In the genomic region with DNA sequence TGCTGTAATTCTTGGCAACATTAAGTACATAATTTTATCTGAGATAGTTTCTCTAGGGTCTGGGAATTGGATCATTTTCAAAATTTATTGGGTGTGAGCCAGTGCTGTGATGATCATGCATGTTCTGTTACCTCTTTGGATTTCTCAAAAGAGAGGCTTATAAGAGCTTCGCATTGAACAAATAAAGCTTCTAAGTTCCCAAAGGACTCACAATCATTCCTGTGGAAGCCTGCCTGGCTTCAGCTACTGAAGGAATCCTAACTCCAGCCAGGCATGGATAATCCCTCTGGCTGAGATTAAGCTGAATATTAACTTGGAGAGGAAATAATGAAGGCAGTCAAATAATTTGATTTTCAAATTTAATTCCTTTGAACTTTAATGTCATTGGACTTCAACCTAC, we compare ENCODE assay signal across 14 cellular contexts.
DNase-seq lines count a peak whose midpoint lies in the region; ATAC-seq and TF ChIP-seq lines count a peak whose summit lies in the region.
"Had no signal": no experiment of that assay in that cellular context is flagged by ENCODE, and none has a peak within 500 bp of the region (broad histone marks: within the 10 kb centered on the region; RNA-seq: fewer than 3 reads in every experiment).

No MANE protein-coding gene starts in this region.

- no peaks in the 10 kb centered on the region for H3K23me2 ChIP-seq in H9 (ENCODE audit: insufficient read length, low read depth, low read length, poor library complexity, severe bottlenecking)

- no peak overlapping the region for H2AK5ac ChIP-seq in H9 (ENCODE audit: insufficient read length, low read length)

- H3K4me1 Mint-ChIP-seq in H9 (peaks cover 24 to 31% of the 10 kb centered on the region in 2 experiments), neural progenitor cell (peaks cover 15% of the 10 kb centered on the region), type B pancreatic cell (ENCODE audit: unreplicated experiment) (peaks cover 4% of the 10 kb centered on the region), T-helper 17 cell (no peaks in the 10 kb centered on the region)
- H3K4me1 Mint-ChIP-seq: CD8-positive, alpha-beta memory T cell had no signal

- H2BK15ac ChIP-seq in H9 (ENCODE audit: low read depth, low read length) = no peak overlapping the region

- H3K36me3 ChIP-seq in neural progenitor cell = no peaks in the 10 kb centered on the region

- H3K9ac ChIP-seq in H9 (ENCODE audit: extremely low read depth, insufficient read length, low read length) (no peak overlapping the region), neural progenitor cell (no peak overlapping the region)
- H3K9ac ChIP-seq: KMS-11 had no signal

- H3K14ac ChIP-seq in H9 (ENCODE audit: insufficient read depth, low read length) = no peak overlapping the region

- H3K27me3 ChIP-seq in H9 (ENCODE audit: insufficient read depth, low read length) (no peaks in the 10 kb centered on the region), neural progenitor cell (no peaks in the 10 kb centered on the region)

- no peak overlapping the region for H3K4ac ChIP-seq in H9 (ENCODE audit: low read depth, low read length)

- H2BK12ac ChIP-seq in H9 (ENCODE audit: insufficient read length, low read depth, low read length) = no peak overlapping the region

- ATAC-seq in T-helper 17 cell (no peak), SK-N-SH treated with all-trans-retinoic acid at 6 μM for 48 hours (no peak)

- H3K4me3 Mint-ChIP-seq in H9 = no peak overlapping the region
- no peak overlapping the region for H3K4me3 Mint-ChIP-seq in neural progenitor cell
- H3K4me3 Mint-ChIP-seq in type B pancreatic cell = no peak overlapping the region
- no peak overlapping the region for H3K4me3 Mint-ChIP-seq in T-helper 17 cell
- H3K4me3 Mint-ChIP-seq: CD8-positive, alpha-beta memory T cell had no signal

- H3K4me3 ChIP-seq in choroid plexus epithelial cell (ENCODE audit: low read depth, low read length) (no peak overlapping the region), neural progenitor cell (no peak overlapping the region)

- H3K4me1 ChIP-seq in H9 (ENCODE audit: insufficient read depth, low read length) = no peaks in the 10 kb centered on the region; the same call in 1 of the 2 replicates
- H3K4me1 ChIP-seq in neural progenitor cell = peaks cover 28% of the 10 kb centered on the region

- no peak overlapping the region for H4K91ac ChIP-seq in H9 (ENCODE audit: insufficient read length, low read depth, low read length)

- no peaks in the 10 kb centered on the region for H3K9me3 ChIP-seq in H9 (ENCODE audit: control insufficient read depth, low read depth, low read length)
- H3K9me3 ChIP-seq in neural progenitor cell (ENCODE audit: low read depth) = no peaks in the 10 kb centered on the region
- no peaks in the 10 kb centered on the region for H3K9me3 ChIP-seq in T-helper 17 cell (ENCODE audit: control insufficient read depth, low read length, poor library complexity, severe bottlenecking)

- H3K9me3 Mint-ChIP-seq in H9 (no peaks in the 10 kb centered on the region), neural progenitor cell (no peaks in the 10 kb centered on the region), type B pancreatic cell (no peaks in the 10 kb centered on the region)
- H3K9me3 Mint-ChIP-seq: CD8-positive, alpha-beta memory T cell had no signal

- H3K4me2 ChIP-seq in H9 (ENCODE audit: insufficient read depth, insufficient read length, low read length) (no peak overlapping the region), neural progenitor cell (peak overlapping the region; percentile 47)
- H3K4me2 ChIP-seq: KMS-11 had no signal

- H3K56ac ChIP-seq in H9 (ENCODE audit: insufficient read length, low read depth, low read length) = no peak overlapping the region

- no CpG with 5 or more reads among the region's 1 CpG for WGBS in H9 (ENCODE audit: extremely low coverage, insufficient read length, low lambda C conversion rate)

- H3K27ac Mint-ChIP-seq in H9 (peak overlapping the region in 2 of 3 experiments; percentile 63 to 92; a peak in 3 of 7 replicates), neural progenitor cell (peak overlapping the region; percentile 72), type B pancreatic cell (no peak overlapping the region), T-helper 17 cell (no peak overlapping the region)
- H3K27ac Mint-ChIP-seq: CD8-positive, alpha-beta memory T cell had no signal

- no peak overlapping the region for H2BK5ac ChIP-seq in H9 (ENCODE audit: insufficient read length, low read length)

- no peak overlapping the region for H4K8ac ChIP-seq in H9 (replicated peaks; ENCODE audit: insufficient read length, low read depth, low read length)

- H2BK120ac ChIP-seq in H9 (ENCODE audit: low read depth, low read length, poor library complexity, severe bottlenecking) = no peak overlapping the region

- H2AFZ ChIP-seq in H9 (ENCODE audit: low read length) (no peak overlapping the region), neural progenitor cell (replicated peaks) (no peak overlapping the region)

- H3K27me3 Mint-ChIP-seq in H9 (ENCODE audit: low read depth) (no peaks in the 10 kb centered on the region; the same call in 1 of the 2 replicates), neural progenitor cell (ENCODE audit: insufficient read depth, low read depth) (no peaks in the 10 kb centered on the region), type B pancreatic cell (no peaks in the 10 kb centered on the region), T-helper 17 cell (peaks cover 27% of the 10 kb centered on the region)

- TF ChIP-seq CTCF in H9 (conservative IDR thresholded peaks at IDR 0.05) = no peak
- TF ChIP-seq CTCF in choroid plexus epithelial cell (conservative IDR thresholded peaks at IDR 0.05; ENCODE audit: low read depth, low read length) = no peak
- TF ChIP-seq CTCF in neural progenitor cell (IDR thresholded peaks at IDR 0.05) = no peak
- TF ChIP-seq CTCF in type B pancreatic cell (conservative IDR thresholded peaks at IDR 0.05) = no peak

- H3K36me3 Mint-ChIP-seq in H9 (ENCODE audit: insufficient read depth in 1 of 3, low read depth in 3 of 3) = no peaks in the 10 kb centered on the region
- no peaks in the 10 kb centered on the region for H3K36me3 Mint-ChIP-seq in neural progenitor cell
- no peaks in the 10 kb centered on the region for H3K36me3 Mint-ChIP-seq in type B pancreatic cell
- H3K36me3 Mint-ChIP-seq in T-helper 17 cell (ENCODE audit: low read depth) = peaks cover 2% of the 10 kb centered on the region
- H3K36me3 Mint-ChIP-seq: CD8-positive, alpha-beta memory T cell had no signal

- no peak overlapping the region for H3K18ac ChIP-seq in H9 (ENCODE audit: insufficient read length, low read depth, low read length)

- H4K20me1 ChIP-seq in H9 (ENCODE audit: control insufficient read depth, insufficient read depth, insufficient read length) (no peaks in the 10 kb centered on the region), neural progenitor cell (ENCODE audit: low read depth) (no peaks in the 10 kb centered on the region)

- no peak overlapping the region for H3K27ac ChIP-seq in H9 (ENCODE audit: insufficient read length, low read depth, low read length)
- H3K27ac ChIP-seq in neural progenitor cell = no peak overlapping the region
- H3K27ac ChIP-seq: KMS-11 had no signal

- H3F3A ChIP-seq in neural progenitor cell (ENCODE audit: low read depth) = no peaks in the 10 kb centered on the region

- H3K79me2 ChIP-seq in H9 (ENCODE audit: insufficient read depth, low read length) (no peaks in the 10 kb centered on the region), neural progenitor cell (ENCODE audit: low read depth) (no peaks in the 10 kb centered on the region)

- no peak overlapping the region for H2BK20ac ChIP-seq in H9 (ENCODE audit: low read depth, low read length, poor library complexity, severe bottlenecking)

- no peaks in the 10 kb centered on the region for H3K79me1 ChIP-seq in H9 (ENCODE audit: insufficient read depth, low read depth, low read length, poor library complexity, severe bottlenecking)

- no peak overlapping the region for H4K5ac ChIP-seq in H9 (ENCODE audit: insufficient read length, low read depth, low read length)

- H3K23ac ChIP-seq in H9 (ENCODE audit: insufficient read length, low read depth, low read length) = no peak overlapping the region

- DNase-seq in D341Med (ENCODE audit: low spot score) = peak; percentile 44
- no peak for DNase-seq in H9
- peak; percentile 1 for DNase-seq in choroid plexus epithelial cell (ENCODE audit: low read depth)
- DNase-seq in neural progenitor cell (ENCODE audit: low spot score) = peak; percentile 46
- DNase-seq in type B pancreatic cell (ENCODE audit: extremely low spot score, unreplicated experiment) = no peak
- DNase-seq in T-helper 17 cell = no peak
- DNase-seq: C1 segment of cervical spinal cord; CD8-positive, alpha-beta memory T cell; MV-4-11; NCI-H1417 treated with DMSO at 0.1 percent for 48 hours; NCI-H187 treated with DMSO at 0.1 percent for 48 hours; NCI-H526 treated with DMSO at 0.1 percent for 48 hours had no signal

- H3T11ph ChIP-seq in H9 (ENCODE audit: low read length) = no peak overlapping the region

TF ChIP-seq in SK-N-SH treated with all-trans-retinoic acid at 6 μM for 48 hours, 23 proteins besides CTCF, POLR2A, EP300 and RAD21 (continues in another document):
- TF ChIP-seq PATZ1 (CRISPR knock-in tag; IDR thresholded peaks at IDR 0.05; ENCODE audit: borderline replicate concordance) = no peak
- TF ChIP-seq TCF4 (CRISPR knock-in tag; IDR thresholded peaks at IDR 0.05; ENCODE audit: borderline replicate concordance) = no peak

Comparison
In these comparisons a context has a peak if more than half of its experiments do, and no peak if none do; other contexts are left out.
1. DNase-seq: peak in D341Med (single experiment), choroid plexus epithelial cell (single experiment) and neural progenitor cell (single experiment); none in H9 (single experiment), type B pancreatic cell (single experiment) and T-helper 17 cell (0 of 3).
2. H3K27ac Mint-ChIP-seq: peak in H9 (2 of 3) and neural progenitor cell (single experiment); none in type B pancreatic cell (single experiment) and T-helper 17 cell (single experiment).